ENCODE assay signal across 1 cellular context in genomic region chr4:74214457-74215159, GRCh38. TPM values are rescaled to one million over a fixed set of nuclear protein-coding genes. Genes with fewer than 3 reads are reported as not detected.
"Had no signal": no experiment of that assay in that cellular context is flagged by ENCODE, and none has a peak within 500 bp of the region (broad histone marks: within the 10 kb centered on the region; RNA-seq: fewer than 3 reads in every experiment).

No MANE protein-coding gene starts in this region.

RNA-seq across cellular contexts. Expression of gene MTHFD2L, which starts 56.7 kb away (rescaled TPM):
- total RNA-seq: ascending aorta had no signal
